Comparison of ENCODE assay signal across 36 cellular contexts in the genomic region with DNA sequence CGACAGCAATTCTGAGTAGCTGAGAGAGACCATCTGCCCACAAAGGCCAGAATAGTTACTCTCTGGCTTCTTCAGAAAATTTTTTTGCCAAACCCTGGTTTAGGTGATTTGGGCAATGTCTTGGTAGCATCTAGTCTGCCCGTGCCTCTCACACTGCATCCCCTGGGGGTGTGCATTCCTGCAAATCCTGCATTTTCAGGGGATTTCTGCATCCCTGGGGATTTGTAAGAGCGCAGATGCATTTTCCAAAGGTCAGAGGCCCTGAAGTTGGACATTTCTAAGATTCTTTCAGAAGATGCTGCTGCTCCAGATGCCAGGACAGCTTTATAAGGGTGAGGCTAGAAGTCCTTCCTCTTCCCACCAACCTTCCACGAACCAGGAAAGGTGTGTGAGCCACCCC. TPM values are rescaled to one million over a fixed set of nuclear protein-coding genes. Genes with fewer than 3 reads are reported as not detected.
"Had no signal": no experiment of that assay in that cellular context is flagged by ENCODE, and none has a peak within 500 bp of the region (broad histone marks: within the 10 kb centered on the region; RNA-seq: fewer than 3 reads in every experiment).

No MANE protein-coding gene starts in this region.

- H3K4me1 ChIP-seq: ascending aorta, breast epithelium had no signal

- H2AFZ ChIP-seq: hepatocyte had no signal

- H3K4me3 ChIP-seq: ascending aorta, breast epithelium, cardiac muscle cell, coronary artery, dorsolateral prefrontal cortex, gastroesophageal sphincter, heart right ventricle, hepatocyte had no signal

- DNase-seq: activated CD4-positive, alpha-beta memory T cell treated with anti-CD3 and anti-CD28 coated beads for 36 hours; activated CD4-positive, alpha-beta T cell treated with anti-CD3 and anti-CD28 coated beads for 36 hours; activated CD4-positive, alpha-beta T cell treated with anti-CD3 and anti-CD28 coated beads, Interleukin-2, amount 10 ng/mL, durations not matched to agents 24 days and 14 days; activated CD4-positive, CD25-positive, alpha-beta regulatory T cell; activated CD4-positive, CD25-positive, alpha-beta regulatory T cell treated with anti-CD3 and anti-CD28 coated beads, Interleukin-2, amount 50 U/mL, for 72 hours; activated CD8-positive, alpha-beta memory T cell treated with anti-CD3 and anti-CD28 coated beads, Interleukin-2, amount 10 ng/mL, durations not matched to agents 7 days and 5 days; activated CD8-positive, alpha-beta memory T cell treated with anti-CD3 and anti-CD28 coated beads, Interleukin-2, amount 50 U/mL, for 4 hours; activated CD8-positive, alpha-beta T cell treated with anti-CD3 and anti-CD28 coated beads, Interleukin-2, amount 10 ng/mL, durations not matched to agents 7 days and 5 days; activated effector memory CD4-positive, alpha-beta T cell treated with anti-CD3 and anti-CD28 coated beads, Interleukin-2, amount 50 U/mL, for 16 hours; activated naive CD4-positive, alpha-beta T cell treated with anti-CD3 and anti-CD28 coated beads for 36 hours; activated naive CD8-positive, alpha-beta T cell treated with anti-CD3 and anti-CD28 coated beads for 36 hours; activated naive CD8-positive, alpha-beta T cell treated with anti-CD3 and anti-CD28 coated beads, Interleukin-2, amount 50 U/mL, for 24 hours; activated T-cell treated with anti-CD3 and anti-CD28 coated beads, Interleukin-2, amount 50 U/mL, for 1 hour; activated T-cell treated with anti-CD3 and anti-CD28 coated beads, Interleukin-2, amount 50 U/mL, for 48 hours; central memory CD4-positive, alpha-beta T cell; cerebellar nuclear complex; dorsolateral prefrontal cortex; effector memory CD4-positive, alpha-beta T cell; endodermal cell; foreskin melanocyte; heart right ventricle; T-helper 2 cell had no signal

- H3K27ac ChIP-seq: ascending aorta, breast epithelium, cardiac muscle cell, coronary artery, dorsolateral prefrontal cortex, heart right ventricle, hepatocyte had no signal

- H3K79me2 ChIP-seq: hepatocyte had no signal

- H3K4me2 ChIP-seq: hepatocyte had no signal

- H3K27me3 ChIP-seq: ascending aorta, breast epithelium, cardiac muscle cell, gastroesophageal sphincter, hepatocyte had no signal

- ATAC-seq: activated CD4-positive, alpha-beta T cell treated with anti-CD3 and anti-CD28 coated beads for 36 hours; activated CD8-positive, alpha-beta memory T cell treated with anti-CD3 and anti-CD28 coated beads, Interleukin-2, amount 10 ng/mL, durations not matched to agents 7 days and 5 days; activated CD8-positive, alpha-beta T cell treated with anti-CD3 and anti-CD28 coated beads, Interleukin-2, amount 10 ng/mL, durations not matched to agents 7 days and 5 days; activated naive CD8-positive, alpha-beta T cell treated with anti-CD3 and anti-CD28 coated beads, Interleukin-2, amount 50 U/mL, for 24 hours; esophagus mucosa; gastroesophageal sphincter; heart right ventricle had no signal

- H3K36me3 ChIP-seq: ascending aorta, breast epithelium, cardiac muscle cell, gastroesophageal sphincter, heart right ventricle had no signal

- H3K9me3 ChIP-seq: ascending aorta, breast epithelium, gastroesophageal sphincter, heart right ventricle had no signal

RNA-seq across cellular contexts. Expression of a gene that starts 4.0 kb away (rescaled TPM):
- total RNA-seq: activated CD4-positive, alpha-beta memory T cell treated with anti-CD3 and anti-CD28 coated beads for 36 hours; activated CD4-positive, alpha-beta T cell treated with anti-CD3 and anti-CD28 coated beads for 36 hours; activated CD4-positive, alpha-beta T cell treated with anti-CD3 and anti-CD28 coated beads, Interleukin-2, amount 10 ng/mL, durations not matched to agents 24 days and 14 days; activated CD8-positive, alpha-beta memory T cell treated with anti-CD3 and anti-CD28 coated beads for 36 hours; activated CD8-positive, alpha-beta memory T cell treated with anti-CD3 and anti-CD28 coated beads, Interleukin-2, amount 10 ng/mL, durations not matched to agents 7 days and 5 days; activated CD8-positive, alpha-beta T cell treated with anti-CD3 and anti-CD28 coated beads, Interleukin-2, amount 10 ng/mL, durations not matched to agents 7 days and 5 days; activated naive CD4-positive, alpha-beta T cell treated with anti-CD3 and anti-CD28 coated beads for 36 hours; activated naive CD8-positive, alpha-beta T cell treated with anti-CD3 and anti-CD28 coated beads for 36 hours; activated T-helper 1 cell treated with anti-CD3 and anti-CD28 coated beads, Interleukin-12 subunit alpha, Interleukin-12 subunit beta, Interleukin-2, Interleukin-4 antibody, amounts not matched to agents 30 ng/mL and 10 ng/mL and 1 ng/mL, durations not matched to agents 14 hours and 24 hours and 36 hours; activated T-helper 2 cell treated with anti-CD3 and anti-CD28 coated beads, Interferon-gamma antibody, Interleukin-2, Interleukin-4, amounts not matched to agents 10 μg/mL and 5 μg/mL and 100 μg/mL, durations not matched to agents 14 hours and 24 hours and 36 hours; ascending aorta; cardiac muscle cell; endodermal cell; epithelial cell of proximal tubule; esophagus mucosa; fibroblast of lung; fibroblast of villous mesenchyme; gastroesophageal sphincter; glomerular endothelial cell; heart right ventricle; hepatocyte had no signal
- polyA plus RNA-seq: cardiac muscle cell, fibroblast of lung, heart right ventricle, hepatocyte had no signal

RNA-seq across cellular contexts. Expression of a gene that starts 33.4 kb away (rescaled TPM):
- total RNA-seq: activated CD4-positive, alpha-beta memory T cell treated with anti-CD3 and anti-CD28 coated beads for 36 hours; activated CD4-positive, alpha-beta T cell treated with anti-CD3 and anti-CD28 coated beads for 36 hours; activated CD4-positive, alpha-beta T cell treated with anti-CD3 and anti-CD28 coated beads, Interleukin-2, amount 10 ng/mL, durations not matched to agents 24 days and 14 days; activated CD8-positive, alpha-beta memory T cell treated with anti-CD3 and anti-CD28 coated beads for 36 hours; activated CD8-positive, alpha-beta memory T cell treated with anti-CD3 and anti-CD28 coated beads, Interleukin-2, amount 10 ng/mL, durations not matched to agents 7 days and 5 days; activated CD8-positive, alpha-beta T cell treated with anti-CD3 and anti-CD28 coated beads, Interleukin-2, amount 10 ng/mL, durations not matched to agents 7 days and 5 days; activated naive CD4-positive, alpha-beta T cell treated with anti-CD3 and anti-CD28 coated beads for 36 hours; activated naive CD8-positive, alpha-beta T cell treated with anti-CD3 and anti-CD28 coated beads for 36 hours; activated T-helper 1 cell treated with anti-CD3 and anti-CD28 coated beads, Interleukin-12 subunit alpha, Interleukin-12 subunit beta, Interleukin-2, Interleukin-4 antibody, amounts not matched to agents 30 ng/mL and 10 ng/mL and 1 ng/mL, durations not matched to agents 14 hours and 24 hours and 36 hours; activated T-helper 2 cell treated with anti-CD3 and anti-CD28 coated beads, Interferon-gamma antibody, Interleukin-2, Interleukin-4, amounts not matched to agents 10 μg/mL and 5 μg/mL and 100 μg/mL, durations not matched to agents 14 hours and 24 hours and 36 hours; ascending aorta; breast epithelium; cardiac muscle cell; dorsolateral prefrontal cortex; endodermal cell; epithelial cell of proximal tubule; esophagus mucosa; fibroblast of lung; fibroblast of villous mesenchyme; gastroesophageal sphincter; glomerular endothelial cell; heart right ventricle; hepatocyte had no signal
- polyA plus RNA-seq: cardiac muscle cell, fibroblast of lung, heart right ventricle, hepatocyte had no signal
